1 cellular context compared by ENCODE assay signal in the genomic region with DNA sequence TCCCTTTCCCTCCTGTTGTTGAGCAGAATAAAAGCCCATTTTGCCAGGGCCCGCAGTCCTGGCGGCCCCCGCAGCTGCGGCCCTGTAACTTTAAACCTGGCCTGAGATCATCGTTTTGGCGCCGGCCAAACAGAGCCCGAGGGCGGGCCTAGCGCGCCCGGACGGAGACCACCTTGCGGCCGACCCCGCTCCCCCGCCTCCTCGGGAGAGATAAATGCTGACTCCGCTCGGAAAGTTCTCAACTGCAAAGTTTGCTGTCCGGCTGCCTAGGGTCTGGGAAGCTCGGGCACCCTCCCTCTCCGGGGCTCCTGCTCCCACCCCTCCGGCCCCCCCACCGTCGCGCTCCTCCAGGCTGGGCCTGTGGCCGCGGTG.
TF ChIP-seq lines count a peak whose summit lies in the region.

A gene with protein sequence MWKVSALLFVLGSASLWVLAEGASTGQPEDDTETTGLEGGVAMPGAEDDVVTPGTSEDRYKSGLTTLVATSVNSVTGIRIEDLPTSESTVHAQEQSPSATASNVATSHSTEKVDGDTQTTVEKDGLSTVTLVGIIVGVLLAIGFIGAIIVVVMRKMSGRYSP (plus strand): TSS at position 241 of the 372 bp plus-strand sequence. CDS start 202 bp downstream, outside the sequence.

TF ChIP-seq in H1, 55 proteins besides CTCF, POLR2A, EP300 and RAD21:
- TF ChIP-seq MAFK (IDR thresholded peaks at IDR 0.05; ENCODE audit: low read depth, low read length) (peak; percentile 66; the same call in 1 of the 2 replicates), TAF1 (IDR thresholded peaks at IDR 0.05; ENCODE audit: low read depth, low read length) (peak; percentile 58), KDM1A (IDR thresholded peaks at IDR 0.05; ENCODE audit: borderline replicate concordance, low read length) (no peak), KDM4A (IDR thresholded peaks at IDR 0.05; ENCODE audit: low read depth, low read length, severe bottlenecking) (peak; percentile 13), TCF12 (IDR thresholded peaks at IDR 0.05; ENCODE audit: low read depth, low read length) (0 out of 2 replicates have a peak, but pooled peaks have one; percentile 18), TBP (IDR thresholded peaks at IDR 0.05; ENCODE audit: low read depth, low read length) (peak; percentile 76), JUND (IDR thresholded peaks at IDR 0.05; ENCODE audit: low read length) (peak; percentile 42; the same call in 1 of the 2 replicates), PHF8 (conservative IDR thresholded peaks at IDR 0.05; ENCODE audit: low read depth, low read length) (0 out of 2 replicates have a peak, but pooled peaks have one; percentile 36), FOSL1 (IDR thresholded peaks at IDR 0.05; ENCODE audit: insufficient read depth, low read depth, low read length) (no peak)
